ENCODE assay signal across 22 cellular contexts in genomic region chrX:148193759-148194158, GRCh38.
"Had no signal": no experiment of that assay in that cellular context is flagged by ENCODE, and none has a peak within 500 bp of the region (broad histone marks: within the 10 kb centered on the region; RNA-seq: fewer than 3 reads in every experiment).

No MANE protein-coding gene starts in this region.

- H3K27me3 ChIP-seq: SJSA1 had no signal

- ATAC-seq: HepG2 had no signal

- DNase-seq: IMR-90, Kasumi-1, KG1, MM.1S, NCI-H1092 treated with DMSO at 0.1 percent for 48 hours, NCI-H1436, NCI-H187, NCI-H2029, NCI-H2081 treated with DMSO at 0.1 percent for 48 hours, NCI-H2171, NCI-H226, NCI-H446, NCI-H510A, NCI-H524 treated with DMSO at 0.1 percent for 48 hours, NCI-H69, NCI-H774, Right ventricle myocardium superior, RPMI8226, SIG-M5 had no signal

- H3K27ac ChIP-seq: SJSA1, SK-N-MC had no signal

- H3K4me3 ChIP-seq: SJSA1, SK-N-MC had no signal

- H3K36me3 ChIP-seq: SJSA1 had no signal

- H3K4me1 ChIP-seq: SJSA1 had no signal
